28 cellular contexts compared by ENCODE assay signal in the genomic region with DNA sequence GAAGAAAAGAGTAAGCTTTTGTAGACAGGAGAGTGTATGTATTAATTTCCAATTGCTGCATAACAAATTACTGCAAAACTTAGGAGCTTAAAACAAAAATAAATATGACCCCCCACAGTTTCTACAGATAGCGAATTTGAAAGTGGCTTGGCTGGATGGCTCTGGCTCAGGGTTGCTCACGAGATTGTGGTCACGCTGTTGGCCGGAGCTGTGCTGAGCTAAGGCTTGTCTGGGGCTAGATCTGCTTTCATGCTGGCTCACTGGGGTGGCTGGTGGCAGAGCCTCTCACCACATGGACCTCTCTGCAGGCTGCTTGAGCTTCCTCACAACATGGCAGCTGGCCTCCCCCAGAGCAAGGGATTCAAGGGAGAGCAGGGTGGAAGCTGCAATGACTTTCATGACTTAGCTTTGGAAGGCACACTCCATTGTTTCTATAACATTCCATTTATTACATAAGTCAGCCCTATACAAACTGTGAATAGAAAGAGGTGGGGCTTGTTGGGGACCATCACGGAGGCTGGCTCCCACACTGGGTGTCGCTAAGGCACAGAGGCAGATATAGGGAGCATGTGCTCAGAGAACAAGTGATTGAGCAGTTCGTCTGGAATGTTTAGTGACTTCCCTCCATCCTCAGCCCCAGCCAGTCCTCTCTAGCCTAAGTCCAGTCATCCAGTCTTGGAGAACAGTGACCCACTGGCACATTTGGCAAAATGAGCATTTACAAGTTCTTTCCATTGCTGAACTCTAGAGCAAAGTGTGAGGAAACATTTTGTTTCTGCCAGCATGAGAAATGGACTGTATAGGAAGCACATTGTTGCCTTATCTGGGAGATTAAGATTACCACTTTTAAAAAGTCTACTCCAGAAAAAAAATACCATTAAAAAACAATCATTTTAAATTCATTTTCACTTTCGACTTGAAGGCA. TPM values are rescaled to one million over a fixed set of nuclear protein-coding genes. Genes with fewer than 3 reads are reported as not detected.
DNase-seq lines count a peak whose midpoint lies in the region; ATAC-seq, FAIRE-seq and TF ChIP-seq lines count a peak whose summit lies in the region.
"Had no signal": no experiment of that assay in that cellular context is flagged by ENCODE, and none has a peak within 500 bp of the region (broad histone marks: within the 10 kb centered on the region; RNA-seq: fewer than 3 reads in every experiment).

No MANE protein-coding gene starts in this region.

- peaks cover 12% of the 10 kb centered on the region for H3K4me1 Mint-ChIP-seq in astrocyte (ENCODE audit: low read depth, unreplicated experiment)
- H3K4me1 Mint-ChIP-seq: activated CD4-positive, alpha-beta memory T cell treated with anti-CD3 and anti-CD28 coated beads, Interleukin-2, amount 10 ng/mL, durations not matched to agents 7 days and 5 days had no signal

- no peak overlapping the region for H3K9ac ChIP-seq in HepG2 (ENCODE audit: insufficient read depth, low read depth, low read length)
- H3K9ac ChIP-seq in astrocyte (ENCODE audit: low read length), result no peak overlapping the region

- H3K4me1 ChIP-seq in right lobe of liver (no peaks in the 10 kb centered on the region), HepG2 (ENCODE audit: insufficient read depth, low read length) (no peaks in the 10 kb centered on the region), astrocyte (ENCODE audit: insufficient read depth, low read length) (peaks cover 13% of the 10 kb centered on the region), heart left ventricle (peaks cover 0 to 30% (median 3%) of the 10 kb centered on the region in 12 donors)
- H3K4me1 ChIP-seq: colonic mucosa, psoas muscle had no signal

- TF ChIP-seq POLR2A in right lobe of liver (IDR thresholded peaks at IDR 0.05), result no peak
- no peak for TF ChIP-seq POLR2A in HepG2 (IDR thresholded peaks at IDR 0.05; ENCODE audit: insufficient read depth in 1 of 2, low read depth in 2 of 2, low read length in 2 of 2)
- TF ChIP-seq POLR2A in heart left ventricle (IDR thresholded peaks at IDR 0.05), result no peak

- 70% methylated on average over 5 of the region's 8 CpGs for WGBS in right lobe of liver (ENCODE audit: insufficient coverage, low coverage, low lambda C conversion rate, missing lambda C conversion rate)
- 45% methylated on average over 7 of the region's 8 CpGs for WGBS in HepG2 (ENCODE audit: low lambda C conversion rate)
- WGBS in heart left ventricle, 4 donors, result 76 to 85% (median 82%) methylated on average over 8 of the region's 8 CpGs

- no peak overlapping the region for H3K27ac Mint-ChIP-seq in astrocyte (ENCODE audit: unreplicated experiment)
- H3K27ac Mint-ChIP-seq: activated CD4-positive, alpha-beta memory T cell treated with anti-CD3 and anti-CD28 coated beads, Interleukin-2, amount 10 ng/mL, durations not matched to agents 7 days and 5 days; activated naive CD8-positive, alpha-beta T cell treated with anti-CD3 and anti-CD28 coated beads, Interleukin-2, amount 50 U/mL, for 24 hours; memory B cell had no signal

- H3K27me3 Mint-ChIP-seq in astrocyte (ENCODE audit: low read depth, unreplicated experiment), result no peaks in the 10 kb centered on the region
- H3K27me3 Mint-ChIP-seq: activated CD4-positive, alpha-beta memory T cell treated with anti-CD3 and anti-CD28 coated beads, Interleukin-2, amount 10 ng/mL, durations not matched to agents 7 days and 5 days; activated naive CD8-positive, alpha-beta T cell treated with anti-CD3 and anti-CD28 coated beads, Interleukin-2, amount 50 U/mL, for 24 hours had no signal

- peak in 3 of 4 donors; percentile 36 to 43 (median 41) for ATAC-seq in right lobe of liver
- ATAC-seq in HepG2, result no peak
- no peak for ATAC-seq in heart left ventricle
- ATAC-seq: A549; activated naive CD8-positive, alpha-beta T cell treated with anti-CD3 and anti-CD28 coated beads, Interleukin-2, amount 50 U/mL, for 24 hours; Panc1; psoas muscle had no signal

- no peak for TF ChIP-seq CTCF in right lobe of liver (IDR thresholded peaks at IDR 0.05)
- TF ChIP-seq CTCF in HepG2 (CRISPR knock-in tag; IDR thresholded peaks at IDR 0.05), result no peak
- no peak for TF ChIP-seq CTCF in astrocyte (IDR thresholded peaks at IDR 0.05; ENCODE audit: insufficient read depth, low read depth, low read length)
- no peak for TF ChIP-seq CTCF in heart left ventricle (IDR thresholded peaks at IDR 0.05)

- no peaks in the 10 kb centered on the region for H4K20me1 ChIP-seq in HepG2 (ENCODE audit: insufficient read depth, low read length)
- no peaks in the 10 kb centered on the region for H4K20me1 ChIP-seq in astrocyte (ENCODE audit: insufficient read depth, low read length)

- no peak overlapping the region for H2AFZ ChIP-seq in HepG2 (ENCODE audit: low read length)
- no peak overlapping the region for H2AFZ ChIP-seq in astrocyte (ENCODE audit: low read depth, low read length)

- H3K4me3 Mint-ChIP-seq in astrocyte (ENCODE audit: unreplicated experiment), result peak overlapping the region; percentile 8
- H3K4me3 Mint-ChIP-seq: activated CD4-positive, alpha-beta memory T cell treated with anti-CD3 and anti-CD28 coated beads, Interleukin-2, amount 10 ng/mL, durations not matched to agents 7 days and 5 days; activated naive CD8-positive, alpha-beta T cell treated with anti-CD3 and anti-CD28 coated beads, Interleukin-2, amount 50 U/mL, for 24 hours; memory B cell had no signal

- no peak for TF ChIP-seq EP300 in HepG2 (IDR thresholded peaks at IDR 0.05; ENCODE audit: low read depth in 2 of 2, low read length in 2 of 2)
- no peak for TF ChIP-seq EP300 in HepG2 (CRISPR knock-in tag; IDR thresholded peaks at IDR 0.05; ENCODE audit: borderline replicate concordance)

- no TSS peak for BruUV-seq in HepG2 (replicated peaks; lab: Mats Ljungman, UMichigan)

- DNase-seq in right lobe of liver (no peak), HepG2 (ENCODE audit: low spot score) (no peak), astrocyte (ENCODE audit: low read depth) (peak; percentile 51), fibroblast of peridontal ligament (ENCODE audit: extremely low read depth) (peak; percentile 51), NCI-H2171 (lab: John Stamatoyannopoulos, UW) (no peak), heart left ventricle (no peak), SIG-M5 (lab: John Stamatoyannopoulos, UW) (no peak)
- DNase-seq in stimulated activated naive CD4-positive, alpha-beta T cell (lab: John Stamatoyannopoulos, UW), result no peak
- DNase-seq: activated CD4-positive, alpha-beta memory T cell treated with anti-CD3 and anti-CD28 coated beads, Interleukin-2, amount 10 ng/mL, durations not matched to agents 7 days and 5 days; activated CD4-positive, CD25-positive, alpha-beta regulatory T cell treated with anti-CD3 and anti-CD28 coated beads, Interleukin-2, amount 50 U/mL, for 72 hours; activated effector memory CD4-positive, alpha-beta T cell treated with anti-CD3 and anti-CD28 coated beads, Interleukin-2, amount 50 U/mL, for 16 hours; activated naive CD8-positive, alpha-beta T cell treated with anti-CD3 and anti-CD28 coated beads, Interleukin-2, amount 50 U/mL, for 24 hours; Calu3; colonic mucosa; esophagus squamous epithelium; head of caudate nucleus; KBM-7; NCI-H1436; NCI-H2107; NCI-H510A treated with DMSO at 0.1 percent for 48 hours; psoas muscle; T-helper 1 cell had no signal

- H3K79me2 ChIP-seq in HepG2 (ENCODE audit: insufficient read depth, low read length), result no peaks in the 10 kb centered on the region
- no peaks in the 10 kb centered on the region for H3K79me2 ChIP-seq in astrocyte (ENCODE audit: insufficient read depth, low read length)

- no peaks in the 10 kb centered on the region for H3K36me3 ChIP-seq in right lobe of liver
- H3K36me3 ChIP-seq in HepG2 (replicated peaks in 1 of 2; ENCODE audit: control insufficient read depth in 1 of 2, insufficient read depth in 2 of 2, low read length in 2 of 2), result no peaks in the 10 kb centered on the region
- no peaks in the 10 kb centered on the region for H3K36me3 ChIP-seq in astrocyte (ENCODE audit: insufficient read depth, low read length)
- H3K36me3 ChIP-seq in heart left ventricle, result no peaks in the 10 kb centered on the region
- H3K36me3 ChIP-seq: colonic mucosa, esophagus squamous epithelium, neutrophil had no signal

- H3K9me3 ChIP-seq in right lobe of liver (no peaks in the 10 kb centered on the region), HepG2 (ENCODE audit: low read length) (no peaks in the 10 kb centered on the region), astrocyte (ENCODE audit: insufficient read depth, low read depth, low read length) (peaks cover 4% of the 10 kb centered on the region), heart left ventricle (peaks cover 0 to 20% (median 0%) of the 10 kb centered on the region in 12 donors)
- H3K9me3 ChIP-seq: colonic mucosa, neutrophil had no signal

- FAIRE-seq in HepG2 (lab: Jason Lieb, UNC) (no peak), astrocyte (lab: Jason Lieb, UNC) (no peak)
- FAIRE-seq: A549 had no signal

- no peak overlapping the region for H3K4me3 ChIP-seq in right lobe of liver
- no peak overlapping the region for H3K4me3 ChIP-seq in HepG2 (replicated peaks in 1 of 3; ENCODE audit: insufficient read depth in 1 of 3, low read depth in 2 of 3, low read length in 3 of 3)
- no peak overlapping the region for H3K4me3 ChIP-seq in astrocyte (ENCODE audit: insufficient read depth, low read depth, low read length)
- no peak overlapping the region for H3K4me3 ChIP-seq in heart left ventricle
- H3K4me3 ChIP-seq: A549, colonic mucosa, esophagus squamous epithelium, psoas muscle, smooth muscle cell had no signal

- H3K27me3 ChIP-seq in right lobe of liver (no peaks in the 10 kb centered on the region), HepG2 (ENCODE audit: control insufficient read depth in 1 of 2, insufficient read depth in 2 of 2, low read length in 2 of 2) (peaks cover 2 to 11% of the 10 kb centered on the region in 2 experiments; a peak in 2 of 5 replicates), astrocyte (ENCODE audit: insufficient read depth, low read length) (peaks cover 2% of the 10 kb centered on the region), heart left ventricle (no peaks in the 10 kb centered on the region)
- H3K27me3 ChIP-seq: colonic mucosa, esophagus squamous epithelium, neutrophil had no signal

- in situ Hi-C loops in HepG2 (cut with HindIII; ENCODE audit: extremely low pct_ligation_motif_present, low pct_unique_long_range_greater_than_20kb), result no loop called here

- H3K27ac ChIP-seq in right lobe of liver (no peak overlapping the region), HepG2 (ENCODE audit: extremely low read length, insufficient read depth, low read length) (no peak overlapping the region), astrocyte (ENCODE audit: low read depth, low read length) (no peak overlapping the region), heart left ventricle (no peak overlapping the region)
- H3K27ac ChIP-seq: A549, C4-2B, colonic mucosa, esophagus squamous epithelium, neutrophil, psoas muscle had no signal

- POLR2A ChIA-PET in HepG2 (lab: Yijun Ruan, JAX), result no interaction called here

- CTCF ChIA-PET in HepG2 (lab: Yijun Ruan, JAX; ENCODE audit: low intra/inter-chr PET ratio, low total read pairs), result no interaction called here

- H3K9me3 Mint-ChIP-seq in astrocyte (ENCODE audit: unreplicated experiment), result peaks cover 12% of the 10 kb centered on the region

- H3K4me2 ChIP-seq in HepG2 (ENCODE audit: low read depth, low read length), result no peak overlapping the region
- no peak overlapping the region for H3K4me2 ChIP-seq in astrocyte (ENCODE audit: low read length)
- H3K4me2 ChIP-seq: A549, smooth muscle cell had no signal

- H3K36me3 Mint-ChIP-seq in astrocyte (ENCODE audit: low read depth, unreplicated experiment), result no peaks in the 10 kb centered on the region

- intact Hi-C loops in right lobe of liver (cut with DNase I), result no loop called here
- intact Hi-C loops in HepG2 (cut with micrococcal nuclease; ENCODE audit: unreplicated experiment), result no loop called here
- intact Hi-C loops in heart left ventricle (cut with DNase I), result loop anchor here in 1 of 10 donors (5.0 kb wide), 1 partner anchor 168 kb away; no protein-coding TSS in a partner anchor

- TF ChIP-seq RAD21 in HepG2 (CRISPR knock-in tag; IDR thresholded peaks at IDR 0.05), result no peak

RNA-seq across cellular contexts. Expression of gene RYBP, which starts 47.9 kb away (rescaled TPM):
- total RNA-seq in right lobe of liver, result 1 to 10 TPM; 4.2 to 8.7 (median 5.4) TPM
- total RNA-seq in HepG2 (2016; rRNA removed; fragmentation: Illumina TruSeq; extraction: Trizol), result 6.1 and 13.2 TPM in 2 replicates
- total RNA-seq in HepG2 (2016; cell fraction: cytosol; rRNA removed; fragmentation: Illumina TruSeq; extraction: Trizol; ENCODE audit: low read depth), result 1.0 and 1.2 TPM in 2 replicates
- 6.3 and 12.2 TPM in 2 replicates for total RNA-seq in HepG2 (2016; cell fraction: insoluble cytoplasmic fraction; rRNA removed; fragmentation: Illumina TruSeq; extraction: Trizol)
- total RNA-seq in HepG2 (2016; cell fraction: membrane; rRNA removed; fragmentation: Illumina TruSeq; extraction: Trizol), result 7.7 and 7.8 TPM in 2 replicates
- 8.8 and 10.1 TPM in 2 replicates for total RNA-seq in HepG2 (2016; cell fraction: nucleus; rRNA removed; fragmentation: Illumina TruSeq; extraction: Trizol)
- 8.0 and 10.7 TPM in 2 replicates for polyA plus RNA-seq in HepG2 (2011; rRNA removed)
- polyA plus RNA-seq in HepG2 (2011; cell fraction: cytosol; rRNA removed), result 4.9 and 7.5 TPM in 2 replicates
- polyA plus RNA-seq in HepG2 (2011; cell fraction: nucleus; rRNA removed), result 5.2 and 6.1 TPM in 2 replicates
- polyA plus RNA-seq in HepG2 (2012), result 15.4 and 18.6 TPM in 2 replicates
- polyA plus RNA-seq in HepG2 (2016; cell fraction: cytosol; fragmentation: Illumina TruSeq; extraction: Trizol; ENCODE audit: low read depth), result 1.4 TPM in 2 replicates
- polyA plus RNA-seq in HepG2 (2016; cell fraction: insoluble cytoplasmic fraction; fragmentation: Illumina TruSeq; extraction: Trizol; ENCODE audit: low read depth), result 16.6 TPM in 2 replicates
- 6.0 and 6.1 TPM in 2 replicates for polyA plus RNA-seq in HepG2 (2016; cell fraction: membrane; fragmentation: Illumina TruSeq; extraction: Trizol; ENCODE audit: low read depth)
- 13.8 and 14.7 TPM in 2 replicates for polyA plus RNA-seq in HepG2 (2016; cell fraction: nucleus; fragmentation: Illumina TruSeq; extraction: Trizol; ENCODE audit: insufficient read depth, low read depth)
- polyA minus RNA-seq in HepG2 (2011; rRNA and poly(A)+ RNA removed; ENCODE audit: low replicate concordance), result 2.2 and 5.2 TPM in 2 replicates
- polyA minus RNA-seq in HepG2 (2011; cell fraction: cytosol; rRNA and poly(A)+ RNA removed), result 13.5 and 13.7 TPM in 2 replicates
- 17.0 and 23.4 TPM in 2 replicates for polyA minus RNA-seq in HepG2 (2011; cell fraction: nucleus; rRNA and poly(A)+ RNA removed)
- 24.4 and 24.9 TPM in 2 replicates for total RNA-seq in astrocyte
- 1 to 10 TPM; 4.9 to 9.0 (median 6.9) TPM for total RNA-seq in heart left ventricle
- 1 to 10 TPM; 3.0 to 7.7 TPM for polyA plus RNA-seq in heart left ventricle

Comparison
In these comparisons a context has a peak if more than half of its experiments do, and no peak if none do; other contexts are left out.
1. ATAC-seq: peak in right lobe of liver (3 of 4); none in HepG2 (single experiment) and heart left ventricle (0 of 4).
2. DNase-seq: peak in astrocyte (single experiment) and fibroblast of peridontal ligament (single experiment); none in right lobe of liver (0 of 3), HepG2 (single experiment), NCI-H2171 (single experiment), stimulated activated naive CD4-positive, alpha-beta T cell (0 of 6), heart left ventricle (0 of 5) and SIG-M5 (single experiment).